Comparison of ENCODE assay signal across 8 cellular contexts in the genomic region with DNA sequence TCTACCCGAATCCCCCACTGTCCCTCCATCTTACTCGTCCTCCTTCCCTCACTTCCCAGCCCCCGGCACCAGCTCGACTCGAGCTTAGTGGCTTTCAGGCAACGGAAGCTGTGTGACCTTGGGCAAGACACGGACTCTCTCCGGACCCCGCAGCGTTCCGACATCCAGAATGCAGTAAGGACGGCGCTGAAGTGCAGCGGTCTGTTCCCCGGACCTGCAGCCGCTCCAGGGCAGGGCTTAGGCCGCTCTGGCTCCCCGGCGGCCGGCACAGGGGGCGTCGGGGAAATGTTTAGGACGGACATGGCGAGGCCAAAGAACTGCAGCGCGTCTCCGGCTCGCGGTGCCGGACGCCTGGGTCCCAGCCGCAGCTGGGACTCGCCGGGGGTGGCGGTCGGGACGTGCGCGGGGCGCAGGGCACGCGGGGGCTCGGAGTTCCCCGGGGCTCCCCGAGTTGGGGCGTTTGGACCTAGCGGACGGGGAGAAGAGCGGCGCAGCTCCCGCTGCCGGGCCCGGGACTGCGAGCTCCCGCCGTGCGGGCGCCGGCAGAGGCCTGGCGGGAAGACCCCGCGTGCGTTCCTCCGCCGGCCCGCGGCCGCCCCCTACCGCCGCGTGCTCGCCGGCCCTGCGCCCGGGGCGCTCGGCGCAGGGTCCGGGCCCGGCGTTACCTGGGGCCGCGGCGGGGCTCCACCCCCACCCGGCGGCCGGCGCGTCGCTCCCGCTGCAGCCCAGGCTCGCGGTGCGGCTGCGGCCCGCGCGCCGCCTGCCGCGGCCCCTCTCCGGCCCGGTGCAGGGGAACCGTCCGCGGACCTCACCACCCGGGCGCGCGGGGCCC. TPM values are rescaled to one million over a fixed set of nuclear protein-coding genes. Genes with fewer than 3 reads are reported as not detected.
DNase-seq lines count a peak whose midpoint lies in the region; ATAC-seq and TF ChIP-seq lines count a peak whose summit lies in the region.

No MANE protein-coding gene starts in this region.

- 16% methylated on average over 7 of the region's 110 CpGs for WGBS in right lobe of liver (ENCODE audit: insufficient coverage, low coverage, low lambda C conversion rate, missing lambda C conversion rate)
- 1 to 2% methylated on average over 65 to 68 of the region's 110 CpGs for WGBS in tibial nerve, 2 donors

- TF ChIP-seq POLR2A in right lobe of liver (IDR thresholded peaks at IDR 0.05) (no peak), tibial nerve (IDR thresholded peaks at IDR 0.05) (no peak)

- TF ChIP-seq CTCF in AG04450 (IDR thresholded peaks at IDR 0.05; ENCODE audit: low read depth, low read length), result no peak
- TF ChIP-seq CTCF in GM12873 (IDR thresholded peaks at IDR 0.05; ENCODE audit: insufficient read depth, low read depth, low read length, missing control alignments), result peak; percentile 35
- TF ChIP-seq CTCF in right lobe of liver (IDR thresholded peaks at IDR 0.05), result peak in 2 of 4 donors; percentile 32 to 45
- TF ChIP-seq CTCF in tibial nerve (IDR thresholded peaks at IDR 0.05), result peak in 4 of 5 experiments; percentile 35 to 60 (median 44)

- ATAC-seq in HG02840 (IDR thresholded peaks at IDR 0.05; ENCODE audit: low FRiP score, unreplicated experiment) (peak; percentile 32), right lobe of liver (peak; percentile 44 to 54 (median 48)), HG03378 (IDR thresholded peaks at IDR 0.05; ENCODE audit: unreplicated experiment) (no peak)

- no peak overlapping the region for H3K27ac ChIP-seq in AG04450 (ENCODE audit: low read depth, low read length)
- H3K27ac ChIP-seq in right lobe of liver, result peak overlapping the region in 2 of 3 donors; percentile 36 to 60
- H3K27ac ChIP-seq in tibial nerve, result peak overlapping the region; percentile 41 to 87 (median 83)

- POLR2A ChIA-PET in AG04450 (lab: Yijun Ruan, JAX), result interaction anchor here (0.7 to 1.3 kb wide), 2 partner anchors 77 to 95 kb away, joined by 5 to 7 read pairs; partner anchors contain the start of gene FAF2

- peak overlapping the region; percentile 61 for H3K4me3 ChIP-seq in AG04450 (ENCODE audit: low read depth, low read length)
- H3K4me3 ChIP-seq in right lobe of liver, result peak overlapping the region; percentile 58 to 66 (median 63)
- H3K4me3 ChIP-seq in tibial nerve, result peak overlapping the region; percentile 60 to 88 (median 68)

- intact Hi-C loops in right lobe of liver (cut with DNase I), result no loop called here

- no peaks in the 10 kb centered on the region for H3K36me3 ChIP-seq in right lobe of liver
- H3K36me3 ChIP-seq in tibial nerve, result no peaks in the 10 kb centered on the region

- CTCF ChIA-PET in AG04450 (lab: Charles Lee), result interaction anchor here (0.6 to 2.5 kb wide), 11 partner anchors 9 to 220 kb away, joined by 3 to 11 read pairs (median 4); partner anchors contain the start of gene KIAA1191

- TF ChIP-seq EP300 in tibial nerve (IDR thresholded peaks at IDR 0.05), result no peak

- no peaks in the 10 kb centered on the region for H3K4me1 ChIP-seq in right lobe of liver
- H3K4me1 ChIP-seq in tibial nerve, result peaks cover 0 to 37% (median 21%) of the 10 kb centered on the region in 4 donors

- H3K9me3 ChIP-seq in AG04450 (ENCODE audit: control insufficient read depth, insufficient read depth, low read length), result no peaks in the 10 kb centered on the region; the same call in 1 of the 2 replicates
- H3K9me3 ChIP-seq in right lobe of liver, result no peaks in the 10 kb centered on the region
- no peaks in the 10 kb centered on the region for H3K9me3 ChIP-seq in tibial nerve

- DNase-seq in AG04450 (ENCODE audit: low read depth, low spot score), result no peak
- peak; percentile 74 for DNase-seq in OCI-M1 (lab: John Stamatoyannopoulos, UW)
- peak; percentile 36 for DNase-seq in central memory CD4-positive, alpha-beta T cell
- DNase-seq in right lobe of liver, result peak in 1 of 3 donors; percentile 43
- no peak for DNase-seq in tibial nerve (ENCODE audit: low spot score in 2 of 2)

- H3K27me3 ChIP-seq in AG04450 (ENCODE audit: control insufficient read depth, insufficient read depth, low read length) (peaks cover 3% of the 10 kb centered on the region), right lobe of liver (no peaks in the 10 kb centered on the region), tibial nerve (no peaks in the 10 kb centered on the region)

RNA-seq across cellular contexts. Expression of gene RNF44, which starts 5.6 kb away (rescaled TPM):
- 4.0 and 4.5 TPM in 2 replicates for polyA plus RNA-seq in AG04450 (2011; rRNA removed)
- 4.6 and 5.8 TPM in 2 replicates for polyA minus RNA-seq in AG04450 (2011; rRNA and poly(A)+ RNA removed)
- total RNA-seq in right lobe of liver, result 10 to 100 TPM in 4 of 6 experiments, 1 to 10 TPM in 2; 5.1 to 16.3 (median 12.7) TPM
- 10 to 100 TPM; 11.1 to 28.5 (median 21.8) TPM for total RNA-seq in tibial nerve

RNA-seq across cellular contexts. Expression of gene CDHR2, which starts 6.3 kb away (rescaled TPM):
- not detected in 2 replicates for polyA plus RNA-seq in AG04450 (2011; rRNA removed)
- polyA minus RNA-seq in AG04450 (2011; rRNA and poly(A)+ RNA removed), result not detected in 2 replicates
- total RNA-seq in right lobe of liver (10 to 100 TPM in 4 of 6 experiments, 1 to 10 TPM in 2; 6.8 to 89.2 (median 41.2) TPM), tibial nerve (not detected)

Comparison
In these comparisons a context has a peak if more than half of its experiments do, and no peak if none do; other contexts are left out.
1. DNase-seq: peak in OCI-M1 (single experiment) and central memory CD4-positive, alpha-beta T cell (single experiment); none in AG04450 (single experiment) and tibial nerve (0 of 2).
2. RNA of gene CDHR2, which starts 6.3 kb away (total RNA-seq): 6.8 to 89.2 TPM in right lobe of liver; not detected in tibial nerve; every median in the first group is over 4 times any median in the second.
3. Peak in every context shown above with its lines, with median percentiles within 50 percentile points of each other: H3K4me3 ChIP-seq.